In genomic region chr12:98532687-98533304, GRCh38 we compare ENCODE assay signal across 8 cellular contexts. TPM values are rescaled to one million over a fixed set of nuclear protein-coding genes. Genes with fewer than 3 reads are reported as not detected.
DNase-seq lines count a peak whose midpoint lies in the region; ATAC-seq, FAIRE-seq and TF ChIP-seq lines count a peak whose summit lies in the region.

No MANE protein-coding gene starts in this region.

- no peaks in the 10 kb centered on the region for H3K36me3 ChIP-seq in uterus

- peak; percentile 83 for TF ChIP-seq CTCF in A549 (IDR thresholded peaks at IDR 0.05)
- peak; percentile 73 for TF ChIP-seq CTCF in activated CD8-positive, alpha-beta T cell treated with anti-CD3 and anti-CD28 coated beads for 36 hours (IDR thresholded peaks at IDR 0.05)
- TF ChIP-seq CTCF in uterus (IDR thresholded peaks at IDR 0.05) = peak; percentile 14 to 37 (median 22)

- no peak for TF ChIP-seq POLR2A in A549 (IDR thresholded peaks at IDR 0.05; ENCODE audit: low read length)
- no peak for TF ChIP-seq POLR2A in uterus (IDR thresholded peaks at IDR 0.05)

- no peak overlapping the region for H3K4me3 Mint-ChIP-seq in activated CD8-positive, alpha-beta T cell treated with anti-CD3 and anti-CD28 coated beads for 36 hours

- H3K4me1 ChIP-seq in A549 = peaks cover 19% of the 10 kb centered on the region; the same call in 2 of the 3 replicates
- H3K4me1 ChIP-seq in uterus = no peaks in the 10 kb centered on the region

- peak; percentile 99 for FAIRE-seq in A549 (lab: Jason Lieb, UNC)

- peak overlapping the region; percentile 12 for H3K27ac Mint-ChIP-seq in activated CD8-positive, alpha-beta T cell treated with anti-CD3 and anti-CD28 coated beads for 36 hours

- H3K27me3 Mint-ChIP-seq in activated CD8-positive, alpha-beta T cell treated with anti-CD3 and anti-CD28 coated beads for 36 hours = no peaks in the 10 kb centered on the region

- no peaks in the 10 kb centered on the region for H3K9me3 Mint-ChIP-seq in activated CD8-positive, alpha-beta T cell treated with anti-CD3 and anti-CD28 coated beads for 36 hours

- no peaks in the 10 kb centered on the region for H3K9me3 ChIP-seq in A549
- no peaks in the 10 kb centered on the region for H3K9me3 ChIP-seq in uterus

- peak; percentile 91 to 93 for ATAC-seq in A549
- ATAC-seq in activated CD8-positive, alpha-beta T cell treated with anti-CD3 and anti-CD28 coated beads for 36 hours = peak; percentile 24

- peaks cover 22% of the 10 kb centered on the region for H3K4me1 Mint-ChIP-seq in activated CD8-positive, alpha-beta T cell treated with anti-CD3 and anti-CD28 coated beads for 36 hours (ENCODE audit: low read depth)

- no peak overlapping the region for H3K4me3 ChIP-seq in A549
- H3K4me3 ChIP-seq in uterus = no peak overlapping the region

- CTCF ChIA-PET in A549 (lab: Yijun Ruan, JAX) = interaction anchor here (0.7 to 4.2 kb wide), 27 partner anchors 9 to 439 kb away, joined by 3 to 46 read pairs (median 4); partner anchors contain the start of gene TMPO
- CTCF ChIA-PET in activated CD8-positive, alpha-beta T cell treated with anti-CD3 and anti-CD28 coated beads for 36 hours (lab: Charles Lee) = interaction anchor here (0.6 to 3.9 kb wide), 29 partner anchors 11 to 130 kb away, joined by 3 to 37 read pairs (median 4); partner anchors contain the start of gene SLC25A3

- H3K36me3 Mint-ChIP-seq in activated CD8-positive, alpha-beta T cell treated with anti-CD3 and anti-CD28 coated beads for 36 hours (ENCODE audit: low read depth) = peaks cover 60% of the 10 kb centered on the region

- H3K27me3 ChIP-seq in uterus = no peaks in the 10 kb centered on the region

- H3K4me2 ChIP-seq in A549 = peak overlapping the region; percentile 12; the same call in 2 of the 3 replicates

- DNase-seq in A549 (ENCODE audit: low read depth in 1 of 2, low spot score in 1 of 2) (peak; percentile 49 to 79), EL (peak; percentile 61), NCI-H1105 (lab: John Stamatoyannopoulos, UW) (peak; percentile 54), iris pigment epithelial cell (ENCODE audit: low read depth) (peak; percentile 54), uterus (no peak), putamen (ENCODE audit: low spot score) (no peak), DMS79 treated with DMSO at 0.1 percent for 48 hours (lab: John Stamatoyannopoulos, UW) (no peak)
- no peak for DNase-seq in activated CD8-positive, alpha-beta T cell treated with anti-CD3 and anti-CD28 coated beads for 36 hours

- H3K27ac ChIP-seq in A549 (peak overlapping the region; percentile 1 to 64; a peak in 3 of 6 replicates), uterus (no peak overlapping the region)

- TF ChIP-seq EP300 in A549 (IDR thresholded peaks at IDR 0.05) = no peak

- peak; percentile 37 to 45; a peak in 4 of 5 replicates for TF ChIP-seq RAD21 in A549 (conservative IDR thresholded peaks at IDR 0.05 in 1 of 2, IDR thresholded peaks at IDR 0.05 in 1 of 2)

- 57% methylated on average over 4 of the region's 4 CpGs for WGBS in A549 (ENCODE audit: missing lambda C conversion rate)

- POLR2A ChIA-PET in A549 (lab: Yijun Ruan, JAX) = interaction anchor here (1.2 kb wide), 1 partner anchor 60 kb away, joined by 5 read pairs; the partner anchor contains the start of gene SLC25A3
- POLR2A ChIA-PET in activated CD8-positive, alpha-beta T cell treated with anti-CD3 and anti-CD28 coated beads for 36 hours (lab: Charles Lee) = interaction anchor here (0.9 to 3.3 kb wide), 9 partner anchors 8 to 63 kb away, joined by 3 to 21 read pairs (median 3); partner anchors contain the start of gene SLC25A3

- intact Hi-C loops in activated CD8-positive, alpha-beta T cell treated with anti-CD3 and anti-CD28 coated beads for 36 hours (cut with micrococcal nuclease) = loop anchor here (5.0 kb wide), 2 partner anchors 40 to 110 kb away; no protein-coding TSS in a partner anchor
- intact Hi-C loops in uterus (cut with DNase I; ENCODE audit: low total_unique reads) = no loop called here

TF ChIP-seq in A549, 52 proteins besides CTCF, POLR2A, EP300 and RAD21:
- TF ChIP-seq FOSL2 (IDR thresholded peaks at IDR 0.05) = no peak
- TF ChIP-seq FOSL2 (CRISPR knock-in tag; IDR thresholded peaks at IDR 0.05) = no peak
- no peak for TF ChIP-seq USF2 (IDR thresholded peaks at IDR 0.05)
- no peak for TF ChIP-seq JUNB (IDR thresholded peaks at IDR 0.05)
- no peak for TF ChIP-seq HOXA7 (CRISPR knock-in tag; IDR thresholded peaks at IDR 0.05)
- no peak for TF ChIP-seq RNF2 (IDR thresholded peaks at IDR 0.05; ENCODE audit: borderline replicate concordance, low read depth)
- no peak for TF ChIP-seq REST (IDR thresholded peaks at IDR 0.05)
- no peak for TF ChIP-seq HES2 (IDR thresholded peaks at IDR 0.05)
- TF ChIP-seq ZFP36 (IDR thresholded peaks at IDR 0.05; ENCODE audit: borderline replicate concordance, partially characterized antibody) = peak; percentile 13
- peak; percentile 63 for TF ChIP-seq SMC3 (IDR thresholded peaks at IDR 0.05)

RNA-seq across cellular contexts. Expression of gene TMPO, which starts 17.4 kb away (rescaled TPM):
- polyA plus RNA-seq in A549 (2011; rRNA removed) (127 and 169 TPM in 2 replicates), A549 (2017; fragmentation: RNase III; extraction: RNeasy Plus Mini Kit Qiagen cat#74134 plus additional on column Dnase treatment) (88.9 to 101 TPM (median 100 TPM) in 3 replicates)
- polyA plus RNA-seq in A549 (2012; cell fraction: cytosol; rRNA removed) = 38.1 and 45.3 TPM in 2 replicates
- polyA plus RNA-seq in A549 (2012; cell fraction: nucleus; rRNA removed) = 40.6 and 44.4 TPM in 2 replicates
- polyA minus RNA-seq in A549 (2011; rRNA and poly(A)+ RNA removed) = 46.6 and 57.9 TPM in 2 replicates
- 100 to 1,000 TPM; 324 to 328 TPM for total RNA-seq in activated CD8-positive, alpha-beta T cell treated with anti-CD3 and anti-CD28 coated beads for 36 hours
- 100 to 1,000 TPM in 1 of 4 donors, 10 to 100 TPM in 3; 59.7 to 256 (median 93.8) TPM for total RNA-seq in uterus

Comparison
In these comparisons a context has a peak if more than half of its experiments do, and no peak if none do; other contexts are left out.
1. DNase-seq: peak in A549 (2 of 2), EL (single experiment), NCI-H1105 (single experiment) and iris pigment epithelial cell (single experiment); none in activated CD8-positive, alpha-beta T cell treated with anti-CD3 and anti-CD28 coated beads for 36 hours (single experiment), uterus (0 of 2), putamen (single experiment) and DMS79 treated with DMSO at 0.1 percent for 48 hours (single experiment).
2. H3K27ac ChIP-seq: peak in A549 (2 of 2); none in uterus (0 of 2).
3. CTCF ChIP-seq: peak in every context shown above with its lines; median percentile 83 in A549; 73 in activated CD8-positive, alpha-beta T cell treated with anti-CD3 and anti-CD28 coated beads for 36 hours; 22 in uterus.